2 cellular contexts compared by ENCODE assay signal in the genomic region with DNA sequence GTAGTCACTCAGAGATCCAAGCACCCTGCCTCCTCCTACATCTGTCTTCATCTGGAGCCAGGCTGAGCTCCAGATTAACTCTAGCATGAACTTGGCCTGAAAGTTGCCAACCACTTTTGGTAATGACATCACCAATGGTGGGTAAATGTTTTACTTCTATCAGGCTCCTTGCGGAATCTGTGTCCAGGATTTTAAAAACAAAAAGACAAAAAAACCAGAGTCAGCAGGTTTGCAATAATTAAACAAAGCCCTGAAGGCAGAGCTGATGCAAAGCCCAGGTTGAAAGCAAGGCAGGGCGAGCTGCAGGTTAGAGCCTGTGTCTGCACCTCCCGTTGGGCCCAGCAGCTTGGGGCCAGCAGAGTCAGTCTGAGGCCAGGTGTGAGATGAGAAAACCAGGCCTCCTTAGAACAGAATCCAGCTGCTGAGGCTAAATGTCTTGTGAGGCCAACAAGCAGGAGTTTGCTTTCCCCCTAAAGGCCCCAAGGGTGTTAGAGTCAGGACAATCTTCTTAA.
TF ChIP-seq lines count a peak whose summit lies in the region.

No MANE protein-coding gene starts in this region.

TF ChIP-seq in A549, 52 proteins besides CTCF, POLR2A, EP300 and RAD21:
- TF ChIP-seq RCOR1 (IDR thresholded peaks at IDR 0.05; ENCODE audit: low read depth, low read length) (no peak), MAFK (IDR thresholded peaks at IDR 0.05; ENCODE audit: partially characterized antibody) (peak; percentile 66)

TF ChIP-seq in H1, 55 proteins besides CTCF, POLR2A, EP300 and RAD21:
- TF ChIP-seq TCF12 (IDR thresholded peaks at IDR 0.05; ENCODE audit: low read depth, low read length) (no peak), SIN3A (conservative IDR thresholded peaks at IDR 0.05 in 1 of 2, IDR thresholded peaks at IDR 0.05 in 1 of 2; ENCODE audit: low read depth in 1 of 2, low read length in 2 of 2) (no peak), RXRA (IDR thresholded peaks at IDR 0.05; ENCODE audit: insufficient read depth, low read depth, low read length) (no peak), CHD1 (IDR thresholded peaks at IDR 0.05; ENCODE audit: low read depth, low read length) (no peak), SRF (IDR thresholded peaks at IDR 0.05; ENCODE audit: low read depth, low read length) (no peak), ATF3 (IDR thresholded peaks at IDR 0.05; ENCODE audit: insufficient read depth, low read depth, low read length) (no peak), POU5F1 (IDR thresholded peaks at IDR 0.05; ENCODE audit: low read depth, low read length) (no peak), SUZ12 (IDR thresholded peaks at IDR 0.05; ENCODE audit: low read length) (no peak), TEAD4 (IDR thresholded peaks at IDR 0.05; ENCODE audit: low read depth, low read length) (no peak), CBX5 (IDR thresholded peaks at IDR 0.05; ENCODE audit: low read depth, low read length) (no peak), BRCA1 (IDR thresholded peaks at IDR 0.05; ENCODE audit: low read depth, low read length) (no peak), NRF1 (IDR thresholded peaks at IDR 0.05; ENCODE audit: low read depth, low read length) (no peak), CHD7 (IDR thresholded peaks at IDR 0.05; ENCODE audit: insufficient replicate concordance, low read length) (no peak)
TF ChIP-seq in H1: peak in this region for 0.
